Comparison of ENCODE assay signal across 8 cellular contexts in the genomic region with DNA sequence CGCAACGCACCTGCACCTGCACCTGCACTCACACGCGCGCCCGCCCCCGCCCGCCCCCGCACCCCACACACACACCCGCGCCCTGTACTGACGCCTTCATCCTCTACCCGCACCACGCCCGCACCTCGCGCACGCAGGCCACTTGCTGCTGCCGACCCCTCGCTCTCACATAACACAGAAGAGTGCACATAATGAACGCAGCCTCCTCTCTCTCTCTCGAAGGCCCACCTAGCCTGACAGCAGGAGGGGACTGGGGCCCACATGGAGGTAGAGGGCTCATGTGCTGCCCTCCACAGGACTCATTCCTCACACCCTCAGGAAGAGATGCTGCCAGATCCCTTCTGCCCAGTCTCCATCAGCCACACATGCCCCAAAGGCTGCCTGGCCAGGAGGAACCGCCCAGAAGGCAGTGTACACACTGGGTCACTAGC. TPM values are rescaled to one million over a fixed set of nuclear protein-coding genes. Genes with fewer than 3 reads are reported as not detected.
DNase-seq lines count a peak whose midpoint lies in the region; ATAC-seq and TF ChIP-seq lines count a peak whose summit lies in the region.

No MANE protein-coding gene starts in this region.

- H3K4me1 ChIP-seq in right cardiac atrium (ENCODE audit: control insufficient read depth, insufficient read depth, low read length), result no peaks in the 10 kb centered on the region

- peak overlapping the region; percentile 97 for H3K4me3 Mint-ChIP-seq in type B pancreatic cell

- peak overlapping the region; percentile 86 for H3K27ac Mint-ChIP-seq in type B pancreatic cell

- peak; percentile 31 for ATAC-seq in SK-N-SH treated with all-trans-retinoic acid at 6 μM for 48 hours
- ATAC-seq in right cardiac atrium, result peak; percentile 21 to 30
- no peak for ATAC-seq in GM19463 (IDR thresholded peaks at IDR 0.05; ENCODE audit: unreplicated experiment)
- ATAC-seq in GM21619 (IDR thresholded peaks at IDR 0.05; ENCODE audit: unreplicated experiment), result no peak

- peak; percentile 37 for DNase-seq in activated effector memory CD4-positive, alpha-beta T cell treated with anti-CD3 and anti-CD28 coated beads, Interleukin-2, amount 50 U/mL, for 16 hours
- no peak for DNase-seq in activated effector memory CD4-positive, alpha-beta T cell treated with Interleukin-2 at 50 U/mL for 16 hours
- DNase-seq in right cardiac atrium (peak in 1 of 3 donors; percentile 57), type B pancreatic cell (ENCODE audit: extremely low spot score, unreplicated experiment) (no peak), SKM-1 (lab: John Stamatoyannopoulos, UW; ENCODE audit: unreplicated experiment) (no peak)

- H3K9me3 ChIP-seq in right cardiac atrium (ENCODE audit: control insufficient read depth, low read length), result no peaks in the 10 kb centered on the region

- 3% methylated on average over 23 of the region's 23 CpGs for WGBS in right cardiac atrium

- intact Hi-C loops in right cardiac atrium (cut with DNase I), result loop anchor here in 1 of 4 donors (2.0 kb wide), 1 partner anchor 39 kb away; no protein-coding TSS in a partner anchor

- peaks cover 72% of the 10 kb centered on the region for H3K27me3 Mint-ChIP-seq in type B pancreatic cell

- H3K27me3 ChIP-seq in right cardiac atrium (ENCODE audit: control insufficient read depth, insufficient read depth), result no peaks in the 10 kb centered on the region

- H3K36me3 Mint-ChIP-seq in type B pancreatic cell, result no peaks in the 10 kb centered on the region

- no peaks in the 10 kb centered on the region for H3K9me3 Mint-ChIP-seq in type B pancreatic cell

- no peak for TF ChIP-seq CTCF in type B pancreatic cell (conservative IDR thresholded peaks at IDR 0.05)

- peak overlapping the region; percentile 57 for H3K4me3 ChIP-seq in right cardiac atrium (ENCODE audit: low read length)

- peaks cover 4% of the 10 kb centered on the region for H3K4me1 Mint-ChIP-seq in type B pancreatic cell (ENCODE audit: unreplicated experiment)

- H3K27ac ChIP-seq in right cardiac atrium (ENCODE audit: low read length), result peak overlapping the region; percentile 5

TF ChIP-seq in SK-N-SH treated with all-trans-retinoic acid at 6 μM for 48 hours, 23 proteins besides CTCF, POLR2A, EP300 and RAD21:
- TF ChIP-seq BACH2 (CRISPR knock-in tag; IDR thresholded peaks at IDR 0.05; ENCODE audit: borderline replicate concordance) (no peak), CSDC2 (CRISPR knock-in tag; IDR thresholded peaks at IDR 0.05) (no peak), GLIS3 (CRISPR knock-in tag; IDR thresholded peaks at IDR 0.05) (no peak), OSR1 (CRISPR knock-in tag; IDR thresholded peaks at IDR 0.05) (no peak), TCF4 (CRISPR knock-in tag; IDR thresholded peaks at IDR 0.05; ENCODE audit: borderline replicate concordance) (no peak), RARB (CRISPR knock-in tag; IDR thresholded peaks at IDR 0.05) (no peak), ZNF8 (CRISPR knock-in tag; IDR thresholded peaks at IDR 0.05) (no peak), TOX (CRISPR knock-in tag; IDR thresholded peaks at IDR 0.05; ENCODE audit: borderline replicate concordance) (no peak), PPARA (CRISPR knock-in tag; IDR thresholded peaks at IDR 0.05; ENCODE audit: borderline replicate concordance) (no peak), SNAI2 (CRISPR knock-in tag; IDR thresholded peaks at IDR 0.05) (no peak), ZNF70 (CRISPR knock-in tag; IDR thresholded peaks at IDR 0.05) (no peak), ISL1 (CRISPR knock-in tag; IDR thresholded peaks at IDR 0.05) (no peak), ZC3H10 (CRISPR knock-in tag; IDR thresholded peaks at IDR 0.05) (no peak), ARNTL (CRISPR knock-in tag; IDR thresholded peaks at IDR 0.05; ENCODE audit: borderline replicate concordance, low read depth) (no peak)
- TF ChIP-seq, protein P1, sequence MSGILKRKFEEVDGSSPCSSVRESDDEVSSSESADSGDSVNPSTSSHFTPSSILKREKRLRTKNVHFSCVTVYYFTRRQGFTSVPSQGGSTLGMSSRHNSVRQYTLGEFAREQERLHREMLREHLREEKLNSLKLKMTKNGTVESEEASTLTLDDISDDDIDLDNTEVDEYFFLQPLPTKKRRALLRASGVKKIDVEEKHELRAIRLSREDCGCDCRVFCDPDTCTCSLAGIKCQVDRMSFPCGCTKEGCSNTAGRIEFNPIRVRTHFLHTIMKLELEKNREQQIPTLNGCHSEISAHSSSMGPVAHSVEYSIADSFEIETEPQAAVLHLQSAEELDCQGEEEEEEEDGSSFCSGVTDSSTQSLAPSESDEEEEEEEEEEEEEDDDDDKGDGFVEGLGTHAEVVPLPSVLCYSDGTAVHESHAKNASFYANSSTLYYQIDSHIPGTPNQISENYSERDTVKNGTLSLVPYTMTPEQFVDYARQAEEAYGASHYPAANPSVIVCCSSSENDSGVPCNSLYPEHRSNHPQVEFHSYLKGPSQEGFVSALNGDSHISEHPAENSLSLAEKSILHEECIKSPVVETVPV (CRISPR knock-in tag; IDR thresholded peaks at IDR 0.05), result no peak
- TF ChIP-seq, protein P2, sequence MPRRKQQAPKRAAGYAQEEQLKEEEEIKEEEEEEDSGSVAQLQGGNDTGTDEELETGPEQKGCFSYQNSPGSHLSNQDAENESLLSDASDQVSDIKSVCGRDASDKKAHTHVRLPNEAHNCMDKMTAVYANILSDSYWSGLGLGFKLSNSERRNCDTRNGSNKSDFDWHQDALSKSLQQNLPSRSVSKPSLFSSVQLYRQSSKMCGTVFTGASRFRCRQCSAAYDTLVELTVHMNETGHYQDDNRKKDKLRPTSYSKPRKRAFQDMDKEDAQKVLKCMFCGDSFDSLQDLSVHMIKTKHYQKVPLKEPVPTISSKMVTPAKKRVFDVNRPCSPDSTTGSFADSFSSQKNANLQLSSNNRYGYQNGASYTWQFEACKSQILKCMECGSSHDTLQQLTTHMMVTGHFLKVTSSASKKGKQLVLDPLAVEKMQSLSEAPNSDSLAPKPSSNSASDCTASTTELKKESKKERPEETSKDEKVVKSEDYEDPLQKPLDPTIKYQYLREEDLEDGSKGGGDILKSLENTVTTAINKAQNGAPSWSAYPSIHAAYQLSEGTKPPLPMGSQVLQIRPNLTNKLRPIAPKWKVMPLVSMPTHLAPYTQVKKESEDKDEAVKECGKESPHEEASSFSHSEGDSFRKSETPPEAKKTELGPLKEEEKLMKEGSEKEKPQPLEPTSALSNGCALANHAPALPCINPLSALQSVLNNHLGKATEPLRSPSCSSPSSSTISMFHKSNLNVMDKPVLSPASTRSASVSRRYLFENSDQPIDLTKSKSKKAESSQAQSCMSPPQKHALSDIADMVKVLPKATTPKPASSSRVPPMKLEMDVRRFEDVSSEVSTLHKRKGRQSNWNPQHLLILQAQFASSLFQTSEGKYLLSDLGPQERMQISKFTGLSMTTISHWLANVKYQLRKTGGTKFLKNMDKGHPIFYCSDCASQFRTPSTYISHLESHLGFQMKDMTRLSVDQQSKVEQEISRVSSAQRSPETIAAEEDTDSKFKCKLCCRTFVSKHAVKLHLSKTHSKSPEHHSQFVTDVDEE (CRISPR knock-in tag; IDR thresholded peaks at IDR 0.05), result no peak
- TF ChIP-seq, protein P3, sequence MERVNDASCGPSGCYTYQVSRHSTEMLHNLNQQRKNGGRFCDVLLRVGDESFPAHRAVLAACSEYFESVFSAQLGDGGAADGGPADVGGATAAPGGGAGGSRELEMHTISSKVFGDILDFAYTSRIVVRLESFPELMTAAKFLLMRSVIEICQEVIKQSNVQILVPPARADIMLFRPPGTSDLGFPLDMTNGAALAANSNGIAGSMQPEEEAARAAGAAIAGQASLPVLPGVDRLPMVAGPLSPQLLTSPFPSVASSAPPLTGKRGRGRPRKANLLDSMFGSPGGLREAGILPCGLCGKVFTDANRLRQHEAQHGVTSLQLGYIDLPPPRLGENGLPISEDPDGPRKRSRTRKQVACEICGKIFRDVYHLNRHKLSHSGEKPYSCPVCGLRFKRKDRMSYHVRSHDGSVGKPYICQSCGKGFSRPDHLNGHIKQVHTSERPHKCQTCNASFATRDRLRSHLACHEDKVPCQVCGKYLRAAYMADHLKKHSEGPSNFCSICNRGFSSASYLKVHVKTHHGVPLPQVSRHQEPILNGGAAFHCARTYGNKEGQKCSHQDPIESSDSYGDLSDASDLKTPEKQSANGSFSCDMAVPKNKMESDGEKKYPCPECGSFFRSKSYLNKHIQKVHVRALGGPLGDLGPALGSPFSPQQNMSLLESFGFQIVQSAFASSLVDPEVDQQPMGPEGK (CRISPR knock-in tag; IDR thresholded peaks at IDR 0.05; ENCODE audit: borderline replicate concordance), result no peak
- TF ChIP-seq, protein P4, sequence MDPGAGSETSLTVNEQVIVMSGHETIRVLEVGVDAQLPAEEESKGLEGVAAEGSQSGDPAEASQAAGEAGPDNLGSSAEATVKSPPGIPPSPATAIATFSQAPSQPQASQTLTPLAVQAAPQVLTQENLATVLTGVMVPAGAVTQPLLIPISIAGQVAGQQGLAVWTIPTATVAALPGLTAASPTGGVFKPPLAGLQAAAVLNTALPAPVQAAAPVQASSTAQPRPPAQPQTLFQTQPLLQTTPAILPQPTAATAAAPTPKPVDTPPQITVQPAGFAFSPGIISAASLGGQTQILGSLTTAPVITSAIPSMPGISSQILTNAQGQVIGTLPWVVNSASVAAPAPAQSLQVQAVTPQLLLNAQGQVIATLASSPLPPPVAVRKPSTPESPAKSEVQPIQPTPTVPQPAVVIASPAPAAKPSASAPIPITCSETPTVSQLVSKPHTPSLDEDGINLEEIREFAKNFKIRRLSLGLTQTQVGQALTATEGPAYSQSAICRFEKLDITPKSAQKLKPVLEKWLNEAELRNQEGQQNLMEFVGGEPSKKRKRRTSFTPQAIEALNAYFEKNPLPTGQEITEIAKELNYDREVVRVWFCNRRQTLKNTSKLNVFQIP (CRISPR knock-in tag; IDR thresholded peaks at IDR 0.05; ENCODE audit: borderline replicate concordance, low read depth), result no peak
- TF ChIP-seq, protein P5, sequence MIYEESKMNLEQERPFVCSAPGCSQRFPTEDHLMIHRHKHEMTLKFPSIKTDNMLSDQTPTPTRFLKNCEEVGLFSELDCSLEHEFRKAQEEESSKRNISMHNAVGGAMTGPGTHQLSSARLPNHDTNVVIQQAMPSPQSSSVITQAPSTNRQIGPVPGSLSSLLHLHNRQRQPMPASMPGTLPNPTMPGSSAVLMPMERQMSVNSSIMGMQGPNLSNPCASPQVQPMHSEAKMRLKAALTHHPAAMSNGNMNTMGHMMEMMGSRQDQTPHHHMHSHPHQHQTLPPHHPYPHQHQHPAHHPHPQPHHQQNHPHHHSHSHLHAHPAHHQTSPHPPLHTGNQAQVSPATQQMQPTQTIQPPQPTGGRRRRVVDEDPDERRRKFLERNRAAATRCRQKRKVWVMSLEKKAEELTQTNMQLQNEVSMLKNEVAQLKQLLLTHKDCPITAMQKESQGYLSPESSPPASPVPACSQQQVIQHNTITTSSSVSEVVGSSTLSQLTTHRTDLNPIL (CRISPR knock-in tag; IDR thresholded peaks at IDR 0.05; ENCODE audit: low read depth), result no peak

RNA-seq across cellular contexts. Expression of a gene that starts 0.4 kb away (rescaled TPM):
- total RNA-seq in right cardiac atrium, result 100 to 1,000 TPM in 2 of 4 donors, 10 to 100 TPM in 2; 79.7 to 134 (median 106) TPM
- polyA plus RNA-seq in right cardiac atrium, result 105 TPM
- 7.6 and 8.4 TPM in 2 replicates for total RNA-seq in type B pancreatic cell (ENCODE audit: low replicate concordance)

Comparison
In these comparisons a context has a peak if more than half of its experiments do, and no peak if none do; other contexts are left out.
1. ATAC-seq: peak in SK-N-SH treated with all-trans-retinoic acid at 6 μM for 48 hours (single experiment) and right cardiac atrium (2 of 2); none in GM19463 (single experiment) and GM21619 (single experiment).